8 cellular contexts compared by ENCODE assay signal in the genomic region with DNA sequence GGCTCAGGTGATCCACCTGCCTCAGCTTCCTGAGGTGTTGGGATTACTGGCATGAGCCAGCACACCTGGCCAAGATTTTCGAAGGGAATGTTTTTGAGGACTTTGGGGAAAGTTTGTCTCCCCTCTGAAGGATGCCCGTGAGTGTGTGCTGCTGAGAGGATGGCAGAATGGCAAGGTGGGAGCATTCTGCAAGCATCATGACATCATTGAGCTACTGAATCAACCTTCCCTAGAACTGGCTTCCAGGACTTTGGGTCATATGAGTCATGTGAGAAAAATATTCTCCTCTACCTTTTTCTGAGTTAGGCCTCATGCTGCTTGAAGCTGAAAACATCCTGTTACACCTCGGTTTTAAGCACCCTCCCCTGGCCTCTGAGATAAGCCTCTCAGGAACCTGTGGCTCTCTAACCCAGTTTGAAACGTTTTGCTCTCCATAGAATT. TPM values are rescaled to one million over a fixed set of nuclear protein-coding genes. Genes with fewer than 3 reads are reported as not detected.
A peak's percentile ranks its signal among the peaks of the same experiment; 100 is the strongest.
DNase-seq lines count a peak whose midpoint lies in the region; TF ChIP-seq lines count a peak whose summit lies in the region.

No MANE protein-coding gene starts in this region.

- no peaks in the 10 kb centered on the region for H3K27me3 ChIP-seq in DOHH2 (ENCODE audit: control insufficient read depth, low read length)
- no peaks in the 10 kb centered on the region for H3K27me3 ChIP-seq in H9 (ENCODE audit: insufficient read depth, low read length)
- no peaks in the 10 kb centered on the region for H3K27me3 ChIP-seq in fibroblast of lung (ENCODE audit: control insufficient read depth, insufficient read depth, low read length)
- H3K27me3 ChIP-seq in stomach: no peaks in the 10 kb centered on the region
- no peaks in the 10 kb centered on the region for H3K27me3 ChIP-seq in mesenchymal stem cell (ENCODE audit: control insufficient read depth in 1 of 2, insufficient read depth in 1 of 2, low read length in 2 of 2)

- no peak overlapping the region for H2BK15ac ChIP-seq in H9 (ENCODE audit: low read depth, low read length)
- no peak overlapping the region for H2BK15ac ChIP-seq in mesenchymal stem cell (ENCODE audit: low read depth, poor library complexity, severe bottlenecking)

- no peak overlapping the region for H3K4me3 Mint-ChIP-seq in H9

- no peaks in the 10 kb centered on the region for H3K27me3 Mint-ChIP-seq in H9 (ENCODE audit: low read depth)

- H3K9ac ChIP-seq in H9 (ENCODE audit: extremely low read depth, insufficient read length, low read length): no peak overlapping the region
- no peak overlapping the region for H3K9ac ChIP-seq in fibroblast of lung (ENCODE audit: insufficient read depth, low read length)
- H3K9ac ChIP-seq in mesenchymal stem cell (ENCODE audit: low read length): no peak overlapping the region

- H3K18ac ChIP-seq in H9 (ENCODE audit: insufficient read length, low read depth, low read length) (no peak overlapping the region), mesenchymal stem cell (ENCODE audit: low read depth in 1 of 2, low read length in 2 of 2) (no peak overlapping the region)

- H3K4ac ChIP-seq in H9 (ENCODE audit: low read depth, low read length) (no peak overlapping the region), mesenchymal stem cell (ENCODE audit: low read depth in 1 of 2, low read length in 2 of 2) (no peak overlapping the region)

- no CpG with 5 or more reads among the region's 4 CpGs for WGBS in H9 (ENCODE audit: extremely low coverage, insufficient read length, low lambda C conversion rate)
- 42 to 51% (median 46%) methylated on average over 4 of the region's 4 CpGs for WGBS in stomach, 5 donors
- 58 to 72% methylated on average over 4 of the region's 4 CpGs for WGBS in lower leg skin, 2 donors
- 92% methylated on average over 2 of the region's 4 CpGs for WGBS in mesenchymal stem cell

- no peak overlapping the region for H4K5ac ChIP-seq in H9 (ENCODE audit: insufficient read length, low read depth, low read length)

- H2BK5ac ChIP-seq in H9 (ENCODE audit: insufficient read length, low read length) (no peak overlapping the region), mesenchymal stem cell (ENCODE audit: low read depth, low read length, poor library complexity, severe bottlenecking) (no peak overlapping the region)

- TF ChIP-seq CTCF in DOHH2 (IDR thresholded peaks at IDR 0.05; ENCODE audit: low read depth, low read length, poor library complexity, severe bottlenecking): no peak
- no peak for TF ChIP-seq CTCF in H9 (conservative IDR thresholded peaks at IDR 0.05)
- TF ChIP-seq CTCF in fibroblast of lung (conservative IDR thresholded peaks at IDR 0.05 in 1 of 2, IDR thresholded peaks at IDR 0.05 in 1 of 2; ENCODE audit: low read depth in 1 of 2, low read length in 2 of 2): no peak
- no peak for TF ChIP-seq CTCF in stomach (IDR thresholded peaks at IDR 0.05)
- no peak for TF ChIP-seq CTCF in lower leg skin (IDR thresholded peaks at IDR 0.05)
- TF ChIP-seq CTCF in GM20000 (IDR thresholded peaks at IDR 0.05; ENCODE audit: extremely low read depth, missing control alignments): no peak

- H3K36me3 ChIP-seq in DOHH2 (ENCODE audit: control insufficient read depth, low read length) (peaks cover 96% of the 10 kb centered on the region), fibroblast of lung (ENCODE audit: control insufficient read depth, insufficient read depth, low read length) (no peaks in the 10 kb centered on the region), stomach (no peaks in the 10 kb centered on the region), mesenchymal stem cell (ENCODE audit: control insufficient read depth in 1 of 2, insufficient read depth in 2 of 2, low read depth in 1 of 2, low read length in 2 of 2) (no peaks in the 10 kb centered on the region)

- peaks cover 0 to 5% (median 2%) of the 10 kb centered on the region in 3 experiments; a peak in 1 of 7 replicates for H3K36me3 Mint-ChIP-seq in H9 (ENCODE audit: insufficient read depth in 1 of 3, low read depth in 3 of 3)

- H3K9me2 ChIP-seq in DOHH2 (replicated peaks; ENCODE audit: control insufficient read depth, low read length): no peaks in the 10 kb centered on the region

- H3F3A ChIP-seq in DOHH2 (ENCODE audit: control insufficient read depth, insufficient read depth): peaks cover 56% of the 10 kb centered on the region

- no peak overlapping the region for H3T11ph ChIP-seq in H9 (ENCODE audit: low read length)

- H3K56ac ChIP-seq in H9 (ENCODE audit: insufficient read length, low read depth, low read length): no peak overlapping the region

- TF ChIP-seq EP300 in stomach (IDR thresholded peaks at IDR 0.05): no peak

- H3K4me1 Mint-ChIP-seq in H9: peaks cover 49 to 51% of the 10 kb centered on the region in 2 experiments

- H3K27ac ChIP-seq in DOHH2 (ENCODE audit: low read depth, low read length) (peak overlapping the region; percentile 40), H9 (ENCODE audit: insufficient read length, low read depth, low read length) (no peak overlapping the region), fibroblast of lung (ENCODE audit: insufficient read depth, low read length) (no peak overlapping the region), stomach (peak overlapping the region in 3 of 5 donors; percentile 57 to 75 (median 74)), mesenchymal stem cell (ENCODE audit: low read length, poor library complexity, severe bottlenecking) (no peak overlapping the region)

- TF ChIP-seq POLR2A in stomach (IDR thresholded peaks at IDR 0.05): no peak
- TF ChIP-seq POLR2A in lower leg skin (IDR thresholded peaks at IDR 0.05): no peak

- no peak overlapping the region for H2BK20ac ChIP-seq in H9 (ENCODE audit: low read depth, low read length, poor library complexity, severe bottlenecking)

- H2BK120ac ChIP-seq in H9 (ENCODE audit: low read depth, low read length, poor library complexity, severe bottlenecking): no peak overlapping the region
- no peak overlapping the region for H2BK120ac ChIP-seq in mesenchymal stem cell (ENCODE audit: low read depth, low read length)

- H3K9me3 ChIP-seq in DOHH2 (ENCODE audit: control insufficient read depth, insufficient read depth, low read length): no peaks in the 10 kb centered on the region
- no peaks in the 10 kb centered on the region for H3K9me3 ChIP-seq in H9 (ENCODE audit: control insufficient read depth, low read depth, low read length)
- no peaks in the 10 kb centered on the region for H3K9me3 ChIP-seq in fibroblast of lung (ENCODE audit: control insufficient read depth, insufficient read depth, low read depth, low read length)
- H3K9me3 ChIP-seq in stomach: no peaks in the 10 kb centered on the region
- no peaks in the 10 kb centered on the region for H3K9me3 ChIP-seq in mesenchymal stem cell (ENCODE audit: control insufficient read depth, low read length)

- H3K4me2 ChIP-seq in DOHH2 (ENCODE audit: low read length) (peak overlapping the region; percentile 65), H9 (ENCODE audit: insufficient read depth, insufficient read length, low read length) (no peak overlapping the region), fibroblast of lung (ENCODE audit: extremely low read depth, insufficient read depth, low read length) (peak overlapping the region; percentile 6), mesenchymal stem cell (ENCODE audit: low read length, poor library complexity, severe bottlenecking) (no peak overlapping the region)

- H3K4me3 ChIP-seq in DOHH2 (ENCODE audit: low read length) (peak overlapping the region; percentile 37), fibroblast of lung (replicated peaks in 1 of 4; ENCODE audit: control extremely low read depth in 1 of 4, insufficient read depth in 1 of 4, low read depth in 3 of 4, low read length in 4 of 4) (no peak overlapping the region), stomach (no peak overlapping the region), lower leg skin (ENCODE audit: low read depth, poor library complexity, severe bottlenecking) (no peak overlapping the region), mesenchymal stem cell (ENCODE audit: insufficient read depth in 1 of 2, low read depth in 1 of 2, low read length in 2 of 2) (no peak overlapping the region)

- H2AK5ac ChIP-seq in H9 (ENCODE audit: insufficient read length, low read length) (no peak overlapping the region), mesenchymal stem cell (ENCODE audit: low read length, severe bottlenecking) (no peak overlapping the region)

- H3K79me1 ChIP-seq in H9 (ENCODE audit: insufficient read depth, low read depth, low read length, poor library complexity, severe bottlenecking): peaks cover 2% of the 10 kb centered on the region
- peaks cover 22% of the 10 kb centered on the region for H3K79me1 ChIP-seq in mesenchymal stem cell (replicated peaks; ENCODE audit: low read length, poor library complexity, severe bottlenecking)

- peak overlapping the region in 2 of 3 experiments; percentile 76 to 90; a peak in 1 of 7 replicates for H3K27ac Mint-ChIP-seq in H9

- DNase-seq in H9 (no peak), fibroblast of lung (ENCODE audit: low read depth in 2 of 2) (peak in 1 of 2 donors; percentile 64), stomach (no peak), lower leg skin (ENCODE audit: low spot score in 2 of 2) (no peak), GM20000 (ENCODE audit: low spot score) (no peak), mesenchymal stem cell (no peak)
- DNase-seq in activated CD4-positive, alpha-beta T cell treated with anti-CD3 and anti-CD28 coated beads, Interleukin-2, amount 50 U/mL, for 1 hour: peak; percentile 49

- peaks cover 55% of the 10 kb centered on the region for H4K20me1 ChIP-seq in DOHH2 (ENCODE audit: control insufficient read depth, insufficient read depth, low read depth, low read length)
- H4K20me1 ChIP-seq in H9 (ENCODE audit: control insufficient read depth, insufficient read depth, insufficient read length): no peaks in the 10 kb centered on the region
- no peaks in the 10 kb centered on the region for H4K20me1 ChIP-seq in fibroblast of lung (ENCODE audit: control insufficient read depth, extremely low read depth, insufficient read depth, low read length)

- H4K8ac ChIP-seq in H9 (replicated peaks; ENCODE audit: insufficient read length, low read depth, low read length): no peak overlapping the region
- no peak overlapping the region for H4K8ac ChIP-seq in mesenchymal stem cell (ENCODE audit: low read length)

- H4K91ac ChIP-seq in H9 (ENCODE audit: insufficient read length, low read depth, low read length) (no peak overlapping the region), mesenchymal stem cell (ENCODE audit: low read length) (no peak overlapping the region)

- peaks cover 0 to 4% of the 10 kb centered on the region in 2 experiments; a peak in 2 of 5 replicates for H3K9me3 Mint-ChIP-seq in H9

- intact Hi-C loops in stomach (cut with DNase I; ENCODE audit: low total_unique reads) (no loop called here), lower leg skin (cut with DNase I; ENCODE audit: low total_unique reads) (no loop called here)

- peaks cover 85% of the 10 kb centered on the region for H3K4me1 ChIP-seq in DOHH2 (ENCODE audit: control insufficient read depth, low read length)
- peaks cover 4% of the 10 kb centered on the region; the same call in 1 of the 2 replicates for H3K4me1 ChIP-seq in H9 (ENCODE audit: insufficient read depth, low read length)
- peaks cover 14% of the 10 kb centered on the region for H3K4me1 ChIP-seq in fibroblast of lung (ENCODE audit: control insufficient read depth, extremely low read depth, insufficient read depth, low read length)
- peaks cover 3 to 75% (median 41%) of the 10 kb centered on the region in 4 donors for H3K4me1 ChIP-seq in stomach
- H3K4me1 ChIP-seq in mesenchymal stem cell (ENCODE audit: control insufficient read depth, insufficient read depth, low read depth, low read length): peaks cover 4% of the 10 kb centered on the region

- H3K23me2 ChIP-seq in H9 (ENCODE audit: insufficient read length, low read depth, low read length, poor library complexity, severe bottlenecking): no peaks in the 10 kb centered on the region

- H3K14ac ChIP-seq in H9 (ENCODE audit: insufficient read depth, low read length) (no peak overlapping the region), mesenchymal stem cell (ENCODE audit: low read length in 2 of 2) (no peak overlapping the region)

- H2AFZ ChIP-seq in H9 (ENCODE audit: low read length): no peak overlapping the region
- no peak overlapping the region for H2AFZ ChIP-seq in fibroblast of lung (ENCODE audit: low read length)
- H2AFZ ChIP-seq in mesenchymal stem cell (ENCODE audit: low read depth, low read length): no peak overlapping the region

- H2BK12ac ChIP-seq in H9 (ENCODE audit: insufficient read length, low read depth, low read length) (no peak overlapping the region), mesenchymal stem cell (ENCODE audit: low read length in 2 of 2) (no peak overlapping the region)

- peaks cover 100% of the 10 kb centered on the region for H3K79me2 ChIP-seq in DOHH2 (ENCODE audit: control insufficient read depth, low read length)
- H3K79me2 ChIP-seq in H9 (ENCODE audit: insufficient read depth, low read length): peaks cover 4% of the 10 kb centered on the region; the same call in 1 of the 2 replicates
- no peaks in the 10 kb centered on the region for H3K79me2 ChIP-seq in fibroblast of lung (ENCODE audit: control insufficient read depth, insufficient read depth, low read length)

- H3K23ac ChIP-seq in H9 (ENCODE audit: insufficient read length, low read depth, low read length) (no peak overlapping the region), mesenchymal stem cell (ENCODE audit: low read length in 2 of 2) (no peak overlapping the region)

RNA-seq across cellular contexts. Expression of a gene that starts 31.0 kb away (rescaled TPM):
- 14.6 and 15.9 TPM in 2 replicates for total RNA-seq in H9 (2021)
- total RNA-seq in fibroblast of lung: 7.2 and 15.0 TPM in 2 replicates
- polyA plus RNA-seq in fibroblast of lung: 7.7 and 12.5 TPM in 2 replicates
- polyA plus RNA-seq in fibroblast of lung (2012): 7.3 and 10.5 TPM in 2 replicates
- polyA minus RNA-seq in fibroblast of lung (ENCODE audit: low replicate concordance): 8.1 and 22.0 TPM in 2 replicates
- total RNA-seq in stomach: 10 to 100 TPM; 12.9 to 40.0 (median 19.1) TPM
- 1 to 10 TPM; 2.4 to 4.4 (median 2.7) TPM for polyA plus RNA-seq in stomach
- total RNA-seq in lower leg skin: 10 to 100 TPM in 3 of 4 donors, 1 to 10 TPM in 1; 8.3 to 15.9 (median 12.1) TPM
- 3.8 TPM for polyA plus RNA-seq in mesenchymal stem cell (2013, experiment 1 of 2)
- polyA plus RNA-seq in mesenchymal stem cell (2013, experiment 2 of 2): 3.5 TPM

Comparison
In these comparisons a context has a peak if more than half of its experiments do, and no peak if none do; other contexts are left out.
1. H3K27ac ChIP-seq: peak in DOHH2 (single experiment) and stomach (3 of 5); none in H9 (single experiment), fibroblast of lung (single experiment) and mesenchymal stem cell (single experiment).
2. H3K4me2 ChIP-seq: peak in DOHH2 (single experiment) and fibroblast of lung (single experiment); none in H9 (single experiment) and mesenchymal stem cell (single experiment).